ENCODE assay signal across 9 cellular contexts in genomic region chr1:11790880-11791715, GRCh38. TPM values are rescaled to one million over a fixed set of nuclear protein-coding genes. Genes with fewer than 3 reads are reported as not detected.
DNase-seq lines count a peak whose midpoint lies in the region; FAIRE-seq and TF ChIP-seq lines count a peak whose summit lies in the region.
"Had no signal": no experiment of that assay in that cellular context is flagged by ENCODE, and none has a peak within 500 bp of the region (broad histone marks: within the 10 kb centered on the region; RNA-seq: fewer than 3 reads in every experiment).

No MANE protein-coding gene starts in this region.

- H3K36me3 ChIP-seq in kidney (ENCODE audit: control insufficient read depth in 1 of 2, insufficient read depth in 2 of 2, low read length in 2 of 2), result peaks cover 10 to 56% of the 10 kb centered on the region in 2 donors

- H3K4me3 ChIP-seq in kidney (ENCODE audit: low read length in 2 of 2), result peak overlapping the region in 1 of 2 donors; percentile 8

- H3K27me3 Mint-ChIP-seq in brain, result no peaks in the 10 kb centered on the region

- peak overlapping the region; percentile 4 to 93 (median 54) for H3K27ac Mint-ChIP-seq in brain

- peak overlapping the region; percentile 94 to 97 for H3K27ac ChIP-seq in kidney (ENCODE audit: low read depth in 2 of 2, low read length in 2 of 2)
- H3K27ac ChIP-seq: neutrophil had no signal

- no peaks in the 10 kb centered on the region for H3K9me3 Mint-ChIP-seq in brain

- H3K9me3 ChIP-seq in kidney (ENCODE audit: control insufficient read depth in 1 of 2, low read length in 2 of 2), result no peaks in the 10 kb centered on the region
- H3K9me3 ChIP-seq: neutrophil had no signal

- H3K9ac ChIP-seq in kidney (ENCODE audit: low read length in 2 of 2), result peak overlapping the region; percentile 33 to 62

- peak; percentile 82 for DNase-seq in HT1080 (ENCODE audit: low read depth)
- DNase-seq in kidney, result peak; percentile 96
- DNase-seq in stromal cell of bone marrow (ENCODE audit: low read depth), result peak; percentile 95
- no peak for DNase-seq in OCI-M2 (lab: John Stamatoyannopoulos, UW; ENCODE audit: unreplicated experiment)
- no peak for DNase-seq in NCI-H2029 (lab: John Stamatoyannopoulos, UW)
- DNase-seq in NK-92 treated with Interleukin-12 subunit alpha and Interleukin-12 subunit beta, amount 100 ng/mL, for 24 hours (lab: John Stamatoyannopoulos, UW), result no peak
- DNase-seq in activated T-cell treated with anti-CD3 and anti-CD28 coated beads, Interleukin-2, amount 50 U/mL, for 1 hour, result no peak

- peaks cover 42% of the 10 kb centered on the region for H3K36me3 Mint-ChIP-seq in brain

- H3K4me1 Mint-ChIP-seq in brain, result peaks cover 27% of the 10 kb centered on the region

- peak overlapping the region in 1 of 5 experiments; percentile 56 for H3K4me3 Mint-ChIP-seq in brain

- H3K4me1 ChIP-seq in kidney (ENCODE audit: control insufficient read depth in 1 of 2, insufficient read depth in 1 of 2, low read depth in 1 of 2, low read length in 2 of 2), result peaks cover 40 to 49% of the 10 kb centered on the region in 2 donors

- intact Hi-C loops in kidney (cut with DNase I), result no loop called here

- peak; percentile 25 for FAIRE-seq in kidney (lab: Jason Lieb, UNC)

- TF ChIP-seq CTCF in brain (conservative IDR thresholded peaks at IDR 0.05), result no peak
- TF ChIP-seq CTCF in kidney (IDR thresholded peaks at IDR 0.05; ENCODE audit: borderline replicate concordance, extremely low read depth, insufficient read depth), result no peak

RNA-seq across cellular contexts. Expression of gene MTHFR, which starts 14.7 kb away (rescaled TPM):
- total RNA-seq in HT1080 (2014; rRNA removed; shearing (Covaris generic)), result 2.9 and 5.8 TPM in 2 replicates
- 3.8 and 4.0 TPM in 2 replicates for polyA plus RNA-seq in HT1080 (2015; cell fraction: cytosol; rRNA removed)
- 6.8 and 14.4 TPM in 2 replicates for polyA plus RNA-seq in HT1080 (2015; cell fraction: nucleus; rRNA removed)
- polyA plus RNA-seq in brain (ENCODE audit: insufficient read depth, low read depth, low replicate concordance) (13.4 TPM), kidney (ENCODE audit: insufficient read depth, low read depth, low replicate concordance) (10.6 TPM)
- total RNA-seq in kidney, result 65.5 TPM

RNA-seq across cellular contexts. Expression of gene CLCN6, which starts 14.9 kb away (rescaled TPM):
- 6.4 and 10.0 TPM in 2 replicates for total RNA-seq in HT1080 (2014; rRNA removed; shearing (Covaris generic))
- polyA plus RNA-seq in HT1080 (2015; cell fraction: cytosol; rRNA removed), result 8.0 and 9.2 TPM in 2 replicates
- 35.1 and 42.9 TPM in 2 replicates for polyA plus RNA-seq in HT1080 (2015; cell fraction: nucleus; rRNA removed)
- 16.6 TPM for polyA plus RNA-seq in brain (ENCODE audit: insufficient read depth, low read depth, low replicate concordance)
- 26.0 TPM for total RNA-seq in kidney
- 7.1 TPM for polyA plus RNA-seq in kidney (ENCODE audit: insufficient read depth, low read depth, low replicate concordance)

RNA-seq across cellular contexts. Expression of gene C1orf167, which starts 29.1 kb away (rescaled TPM):
- total RNA-seq in HT1080 (2014; rRNA removed; shearing (Covaris generic)), result not detected in 2 replicates
- 0.02 TPM in 1 of 2 replicates, not detected in the other for polyA plus RNA-seq in HT1080 (2015; cell fraction: cytosol; rRNA removed)
- 0.14 and 0.53 TPM in 2 replicates for polyA plus RNA-seq in HT1080 (2015; cell fraction: nucleus; rRNA removed)
- not detected for polyA plus RNA-seq in brain (ENCODE audit: insufficient read depth, low read depth, low replicate concordance)
- total RNA-seq in kidney, result 4.2 TPM
- 1.9 TPM for polyA plus RNA-seq in kidney (ENCODE audit: insufficient read depth, low read depth, low replicate concordance)

RNA-seq across cellular contexts. Expression of gene AGTRAP, which starts 55.2 kb away (rescaled TPM):
- 69.3 and 73.9 TPM in 2 replicates for total RNA-seq in HT1080 (2014; rRNA removed; shearing (Covaris generic))
- 54.6 and 65.4 TPM in 2 replicates for polyA plus RNA-seq in HT1080 (2015; cell fraction: cytosol; rRNA removed)
- polyA plus RNA-seq in HT1080 (2015; cell fraction: nucleus; rRNA removed), result 42.0 and 50.7 TPM in 2 replicates
- polyA plus RNA-seq in brain (ENCODE audit: insufficient read depth, low read depth, low replicate concordance) (50.0 TPM), kidney (ENCODE audit: insufficient read depth, low read depth, low replicate concordance) (140 TPM)
- 66.1 TPM for total RNA-seq in kidney

RNA-seq across cellular contexts. Expression of gene NPPA, which starts 56.5 kb away (rescaled TPM):
- not detected in 2 replicates for total RNA-seq in HT1080 (2014; rRNA removed; shearing (Covaris generic))
- not detected in 2 replicates for polyA plus RNA-seq in HT1080 (2015; cell fraction: cytosol; rRNA removed)
- polyA plus RNA-seq in HT1080 (2015; cell fraction: nucleus; rRNA removed), result not detected in 2 replicates
- polyA plus RNA-seq in brain (ENCODE audit: insufficient read depth, low read depth, low replicate concordance), result 10.0 TPM
- 0.50 TPM for total RNA-seq in kidney
- not detected for polyA plus RNA-seq in kidney (ENCODE audit: insufficient read depth, low read depth, low replicate concordance)

Comparison
In these comparisons a context has a peak if more than half of its experiments do, and no peak if none do; other contexts are left out.
1. DNase-seq: peak in HT1080 (single experiment), kidney (single experiment) and stromal cell of bone marrow (single experiment); none in OCI-M2 (single experiment), NCI-H2029 (single experiment), NK-92 treated with Interleukin-12 subunit alpha and Interleukin-12 subunit beta, amount 100 ng/mL, for 24 hours (single experiment) and activated T-cell treated with anti-CD3 and anti-CD28 coated beads, Interleukin-2, amount 50 U/mL, for 1 hour (single experiment).